In genomic region chr3:4503050-4503449, GRCh38 we compare ENCODE assay signal across 1 cellular context.
TF ChIP-seq lines count a peak whose summit lies in the region.

No MANE protein-coding gene starts in this region.

TF ChIP-seq in GM12878, 131 proteins besides CTCF, POLR2A, EP300 and RAD21 (continued from another document):
- peak; percentile 44; the same call in 1 of the 2 replicates for TF ChIP-seq ATF7 (IDR thresholded peaks at IDR 0.05; ENCODE audit: low read depth)
- TF ChIP-seq TCF3 (IDR thresholded peaks at IDR 0.05; ENCODE audit: borderline replicate concordance, insufficient read depth, low read depth, low read length) = 0 out of 2 replicates have a peak, but pooled peaks have one; percentile 33
- TF ChIP-seq ZSCAN29 (IDR thresholded peaks at IDR 0.05) = no peak
- TF ChIP-seq RUNX3 (IDR thresholded peaks at IDR 0.05; ENCODE audit: low read length) = peak; percentile 72
- 0 out of 2 replicates have a peak, but pooled peaks have one; percentile 27 for TF ChIP-seq NR2F1 (conservative IDR thresholded peaks at IDR 0.05)
- 0 out of 2 replicates have a peak, but pooled peaks have one; percentile 23 for TF ChIP-seq GATAD2B (conservative IDR thresholded peaks at IDR 0.05; ENCODE audit: low read depth)
- TF ChIP-seq IKZF1 (conservative IDR thresholded peaks at IDR 0.05) = peak; percentile 46
- 0 out of 2 replicates have a peak, but pooled peaks have one; percentile 13 for TF ChIP-seq PAX5 (IDR thresholded peaks at IDR 0.05; ENCODE audit: borderline replicate concordance, low read depth, low read length)
- no peak for TF ChIP-seq MEF2B (IDR thresholded peaks at IDR 0.05; ENCODE audit: partially characterized antibody, poor library complexity, severe bottlenecking)
- TF ChIP-seq IRF4 (IDR thresholded peaks at IDR 0.05; ENCODE audit: low read depth, low read length) = peak; percentile 69; the same call in 1 of the 2 replicates
- peak; percentile 74 to 76 for TF ChIP-seq IKZF2 (IDR thresholded peaks at IDR 0.05)
- TF ChIP-seq NFIC (IDR thresholded peaks at IDR 0.05; ENCODE audit: low read depth, low read length) = peak; percentile 46; the same call in 1 of the 2 replicates
- TF ChIP-seq RELB (IDR thresholded peaks at IDR 0.05; ENCODE audit: low read depth) = peak; percentile 47; the same call in 1 of the 2 replicates
- TF ChIP-seq TCF12 (IDR thresholded peaks at IDR 0.05; ENCODE audit: low read depth, low read length) = no peak
- peak; percentile 61; the same call in 1 of the 2 replicates for TF ChIP-seq EED (IDR thresholded peaks at IDR 0.05; ENCODE audit: low read depth)
